Comparison of ENCODE assay signal across 8 cellular contexts in genomic region chr14:100438678-100439592, GRCh38.
DNase-seq lines count a peak whose midpoint lies in the region; ATAC-seq and TF ChIP-seq lines count a peak whose summit lies in the region.

No MANE protein-coding gene starts in this region.

- TF ChIP-seq CTCF in PC-3 (conservative IDR thresholded peaks at IDR 0.05; ENCODE audit: low read depth, low read length), result no peak
- TF ChIP-seq CTCF in chondrocyte (IDR thresholded peaks at IDR 0.05), result no peak

- no peaks in the 10 kb centered on the region for H4K20me1 ChIP-seq in PC-3 (ENCODE audit: low read length)

- TF ChIP-seq POLR2A in GM18505 (IDR thresholded peaks at IDR 0.05; ENCODE audit: borderline replicate concordance, extremely low read depth, insufficient read depth, insufficient read length), result no peak

- H3F3A ChIP-seq in PC-3 (ENCODE audit: low read length, unreplicated experiment), result no peaks in the 10 kb centered on the region

- no TSS peak for BruUV-seq in PC-3 (replicated peaks; lab: Mats Ljungman, UMichigan)

- no peaks in the 10 kb centered on the region for H3K36me3 ChIP-seq in PC-3 (ENCODE audit: low read depth, low read length)

- POLR2A ChIA-PET in PC-3 (lab: Charles Lee; ENCODE audit: unreplicated experiment), result interaction anchor here (0.6 to 0.9 kb wide), 2 partner anchors 17 to 37 kb away, joined by 3 to 4 read pairs; no protein-coding TSS in a partner anchor

- intact Hi-C loops in PC-3 (cut with micrococcal nuclease) (loop anchor here (1.0 kb wide), 3 partner anchors 37 to 109 kb away; no protein-coding TSS in a partner anchor), posterior cingulate gyrus (cut with DNase I) (no loop called here)

- no peaks in the 10 kb centered on the region for H3K9me3 ChIP-seq in PC-3 (ENCODE audit: low read length)

- no peaks in the 10 kb centered on the region for H3K36me3 Mint-ChIP-seq in chondrocyte (ENCODE audit: low read depth)

- peak overlapping the region; percentile 54 for H2AFZ ChIP-seq in PC-3 (ENCODE audit: low read length)

- peak overlapping the region; percentile 21; the same call in 1 of the 2 replicates for H3K4me3 ChIP-seq in PC-3 (ENCODE audit: low read length)

- CTCF ChIA-PET in PC-3 (lab: Charles Lee), result interaction anchor here (0.5 to 2.5 kb wide), 13 partner anchors 14 to 271 kb away, joined by 3 to 42 read pairs (median 6); no protein-coding TSS in a partner anchor

- peak overlapping the region; percentile 57 for H3K9ac ChIP-seq in PC-3 (ENCODE audit: low read length)

- DNase-seq in ELR (ENCODE audit: low read depth), result peak; percentile 94
- peak; percentile 96 for DNase-seq in PC-3
- no peak for DNase-seq in chondrocyte (ENCODE audit: low spot score)
- peak in 8 of 10 donors; percentile 42 to 93 (median 70) for DNase-seq in posterior cingulate gyrus
- DNase-seq in NOMO-1 treated with dmso at 0.1 percent for 144 hours (lab: John Stamatoyannopoulos, UW; ENCODE audit: unreplicated experiment), result no peak
- no peak for DNase-seq in T-helper 1 cell

- peaks cover 71% of the 10 kb centered on the region for H3K4me1 Mint-ChIP-seq in chondrocyte (ENCODE audit: low read depth)

- H3K4me3 Mint-ChIP-seq in chondrocyte (ENCODE audit: unreplicated experiment), result no peak overlapping the region

- H3K9me2 ChIP-seq in PC-3 (replicated peaks; ENCODE audit: low read length), result no peaks in the 10 kb centered on the region

- peak overlapping the region; percentile 70 for H3K27ac Mint-ChIP-seq in chondrocyte (ENCODE audit: unreplicated experiment)

- no peaks in the 10 kb centered on the region for H3K27me3 Mint-ChIP-seq in chondrocyte (ENCODE audit: low read depth)

- no peaks in the 10 kb centered on the region for H3K79me2 ChIP-seq in PC-3 (ENCODE audit: low read length)

- no peaks in the 10 kb centered on the region for H3K9me3 Mint-ChIP-seq in chondrocyte (ENCODE audit: low read depth)

- H3K27ac ChIP-seq in PC-3 (ENCODE audit: low read length), result peak overlapping the region; percentile 79

- H3K27me3 ChIP-seq in PC-3 (ENCODE audit: low read length), result no peaks in the 10 kb centered on the region

- peaks cover 45% of the 10 kb centered on the region for H3K4me1 ChIP-seq in PC-3 (ENCODE audit: insufficient read depth, low read length)

- ATAC-seq in PC-3 (peak; percentile 90), GM18505 (IDR thresholded peaks at IDR 0.05; ENCODE audit: unreplicated experiment) (no peak), HG02885 (IDR thresholded peaks at IDR 0.05; ENCODE audit: poor library complexity, unreplicated experiment) (no peak)

- peak overlapping the region; percentile 68 for H3K4me2 ChIP-seq in PC-3 (ENCODE audit: low read length)

Comparison
In these comparisons a context has a peak if more than half of its experiments do, and no peak if none do; other contexts are left out.
1. DNase-seq: peak in ELR (single experiment), PC-3 (single experiment) and posterior cingulate gyrus (8 of 10); none in chondrocyte (single experiment), NOMO-1 treated with dmso at 0.1 percent for 144 hours (single experiment) and T-helper 1 cell (0 of 5).